Comparison of ENCODE assay signal across 21 cellular contexts in the genomic region with DNA sequence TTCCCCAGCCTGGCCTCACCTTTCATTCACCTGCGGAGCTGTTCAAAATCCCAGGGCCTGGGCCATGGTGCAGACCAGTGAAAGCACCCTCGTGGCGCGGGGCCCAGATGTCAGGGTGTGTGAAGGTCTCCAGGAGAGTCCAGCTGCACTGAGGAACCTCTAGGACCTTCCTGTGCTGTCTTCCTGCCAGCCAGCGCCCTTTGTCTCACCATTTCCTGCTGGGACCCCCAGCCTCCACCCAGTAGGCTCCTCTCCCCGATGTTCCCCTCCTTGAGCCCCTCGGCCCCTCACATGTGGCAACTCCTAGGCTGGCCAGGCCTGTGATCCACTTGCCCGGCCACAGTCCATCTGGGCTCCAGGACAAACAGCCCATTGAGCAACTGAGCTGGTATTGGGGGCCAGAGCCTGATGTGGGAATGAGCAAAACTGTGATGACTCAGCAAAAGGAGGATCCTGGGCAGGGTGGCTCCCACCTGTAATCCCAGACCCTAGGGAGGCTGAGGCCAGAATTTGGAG. TPM values are rescaled to one million over a fixed set of nuclear protein-coding genes. Genes with fewer than 3 reads are reported as not detected.
DNase-seq lines count a peak whose midpoint lies in the region; ATAC-seq, FAIRE-seq and TF ChIP-seq lines count a peak whose summit lies in the region.
"Had no signal": no experiment of that assay in that cellular context is flagged by ENCODE, and none has a peak within 500 bp of the region (broad histone marks: within the 10 kb centered on the region; RNA-seq: fewer than 3 reads in every experiment).

No MANE protein-coding gene starts in this region.

- H3K14ac ChIP-seq in trophoblast cell (ENCODE audit: low read length) = no peak overlapping the region

- no peaks in the 10 kb centered on the region for H3K9me2 ChIP-seq in Karpas-422 (replicated peaks; ENCODE audit: insufficient read depth, low read length)

- in situ Hi-C loops in HepG2 (cut with HindIII; ENCODE audit: extremely low pct_ligation_motif_present, low pct_unique_long_range_greater_than_20kb) = no loop called here

- no peak overlapping the region for H2BK5ac ChIP-seq in trophoblast cell (ENCODE audit: low read depth, low read length, poor library complexity)

- peak overlapping the region; percentile 5 for H2BK120ac ChIP-seq in trophoblast cell (ENCODE audit: insufficient read depth, low read length, poor library complexity)

- peak overlapping the region in 10 of 11 experiments; percentile 12 to 72 (median 60); a peak in 16 of 22 replicates for H3K27ac ChIP-seq in BLaER1 treated with 17β-estradiol and CSF1 and Interleukin-3, amounts not matched to agents 10 nM and 100 nM
- H3K27ac ChIP-seq in Karpas-422 (ENCODE audit: low read length) = peak overlapping the region; percentile 94
- peak overlapping the region; percentile 81 for H3K27ac ChIP-seq in HepG2 (ENCODE audit: extremely low read length, insufficient read depth, low read length)
- H3K27ac ChIP-seq in trophoblast cell (ENCODE audit: low read depth, low read length) = no peak overlapping the region
- H3K27ac ChIP-seq: WERI-Rb-1 had no signal

- 0 out of 2 replicates have a peak, but pooled peaks have one; percentile 24 for TF ChIP-seq RAD21 in HepG2 (CRISPR knock-in tag; IDR thresholded peaks at IDR 0.05)

- no peak overlapping the region for H3K4ac ChIP-seq in trophoblast cell (ENCODE audit: low read depth, low read length)

- DNase-seq in Karpas-422 (no peak), HepG2 (ENCODE audit: low spot score) (peak; percentile 72), trophoblast cell (no peak), CD1c-positive myeloid dendritic cell (ENCODE audit: extremely low spot score) (no peak), NCI-H69 (lab: John Stamatoyannopoulos, UW) (no peak), NAMALWA (ENCODE audit: low spot score) (no peak), HCEC 1CT (no peak)
- DNase-seq: activated CD4-positive, alpha-beta T cell treated with anti-CD3 and anti-CD28 coated beads, Interleukin-2, amount 50 U/mL, for 4 hours; activated naive CD4-positive, alpha-beta T cell; effector memory CD4-positive, alpha-beta T cell; glutamatergic neuron; NCI-H524 treated with DMSO at 0.1 percent for 48 hours; stimulated activated CD4-positive, alpha-beta T cell treated with anti-CD3 and anti-CD28 coated beads, Interleukin-12 subunit alpha, Interleukin-12 subunit beta, amount 100 ng/mL, for 4 hours had no signal

- H3K4me1 ChIP-seq in BLaER1 treated with 17β-estradiol and CSF1 and Interleukin-3, amounts not matched to agents 10 nM and 100 nM = peaks cover 20 to 28% (median 24%) of the 10 kb centered on the region in 10 experiments
- H3K4me1 ChIP-seq in Karpas-422 (ENCODE audit: low read length) (peaks cover 33% of the 10 kb centered on the region), HepG2 (ENCODE audit: insufficient read depth, low read length) (peaks cover 50% of the 10 kb centered on the region), trophoblast cell (ENCODE audit: control insufficient read depth in 1 of 2, insufficient read depth in 2 of 2, low read length in 2 of 2) (peaks cover 2 to 3% of the 10 kb centered on the region in 2 experiments)

- no peak overlapping the region for H2BK12ac ChIP-seq in trophoblast cell (ENCODE audit: low read length)

- no peak for TF ChIP-seq CTCF in HepG2 (CRISPR knock-in tag; IDR thresholded peaks at IDR 0.05)

- H3K36me3 ChIP-seq in BLaER1 treated with 17β-estradiol and CSF1 and Interleukin-3, amounts not matched to agents 10 nM and 100 nM = peaks cover 11 to 22% (median 19%) of the 10 kb centered on the region in 11 experiments; a peak in 21 of 22 replicates
- no peaks in the 10 kb centered on the region for H3K36me3 ChIP-seq in Karpas-422 (ENCODE audit: insufficient read depth, low read length)
- H3K36me3 ChIP-seq in HepG2 (replicated peaks in 1 of 2; ENCODE audit: control insufficient read depth in 1 of 2, insufficient read depth in 2 of 2, low read length in 2 of 2) = peaks cover 0 to 11% of the 10 kb centered on the region in 2 experiments; a peak in 3 of 5 replicates
- peaks cover 1 to 4% of the 10 kb centered on the region in 2 experiments for H3K36me3 ChIP-seq in trophoblast cell (ENCODE audit: control insufficient read depth in 1 of 2, insufficient read depth in 2 of 2, low read length in 2 of 2)

- no peak overlapping the region for H4K8ac ChIP-seq in trophoblast cell (ENCODE audit: low read depth, low read length)

- no peak overlapping the region for H3K18ac ChIP-seq in trophoblast cell (ENCODE audit: low read length)

- no peak overlapping the region for H4K91ac ChIP-seq in trophoblast cell (ENCODE audit: low read depth, low read length)

- no peak overlapping the region for H3K23ac ChIP-seq in trophoblast cell (ENCODE audit: low read length)

- TF ChIP-seq POLR2A in HepG2 (IDR thresholded peaks at IDR 0.05; ENCODE audit: insufficient read depth in 1 of 2, low read depth in 2 of 2, low read length in 2 of 2) = no peak

- no peak overlapping the region for H2AFZ ChIP-seq in Karpas-422 (ENCODE audit: low read length)
- H2AFZ ChIP-seq in HepG2 (ENCODE audit: low read length) = no peak overlapping the region
- H2AFZ ChIP-seq in trophoblast cell (ENCODE audit: insufficient read depth, low read length, poor library complexity) = no peak overlapping the region

- peak overlapping the region in 7 of 11 experiments; percentile 5 to 56 (median 42); a peak in 4 of 22 replicates for H3K9ac ChIP-seq in BLaER1 treated with 17β-estradiol and CSF1 and Interleukin-3, amounts not matched to agents 10 nM and 100 nM
- H3K9ac ChIP-seq in Karpas-422 (ENCODE audit: low read length) (peak overlapping the region; percentile 87), HepG2 (ENCODE audit: insufficient read depth, low read depth, low read length) (peak overlapping the region; percentile 74), trophoblast cell (ENCODE audit: low read length) (no peak overlapping the region)

- TF ChIP-seq EP300 in HepG2 (IDR thresholded peaks at IDR 0.05; ENCODE audit: low read depth in 2 of 2, low read length in 2 of 2) (peak; percentile 45 to 52; a peak in 2 of 4 replicates), HepG2 (CRISPR knock-in tag; IDR thresholded peaks at IDR 0.05; ENCODE audit: borderline replicate concordance) (no peak)

- no peaks in the 10 kb centered on the region for H3K27me3 ChIP-seq in BLaER1 treated with 17β-estradiol and CSF1 and Interleukin-3, amounts not matched to agents 10 nM and 100 nM
- H3K27me3 ChIP-seq in Karpas-422 (ENCODE audit: low read length) (no peaks in the 10 kb centered on the region), HepG2 (ENCODE audit: control insufficient read depth in 1 of 2, insufficient read depth in 2 of 2, low read length in 2 of 2) (no peaks in the 10 kb centered on the region), trophoblast cell (ENCODE audit: insufficient read depth, low read length) (no peaks in the 10 kb centered on the region)

- CTCF ChIA-PET in HepG2 (lab: Yijun Ruan, JAX; ENCODE audit: low intra/inter-chr PET ratio, low total read pairs) = no interaction called here

- H3K79me2 ChIP-seq in Karpas-422 (ENCODE audit: low read length) (peaks cover 10% of the 10 kb centered on the region; the same call in 1 of the 2 replicates), HepG2 (ENCODE audit: insufficient read depth, low read length) (peaks cover 6% of the 10 kb centered on the region), trophoblast cell (ENCODE audit: control insufficient read depth, insufficient read depth, low read length, poor library complexity) (no peaks in the 10 kb centered on the region)

- ATAC-seq in HepG2 = peak; percentile 3; the same call in 2 of the 3 replicates
- ATAC-seq: natural killer cell treated with Interleukin-12 subunit alpha and Interleukin-12 subunit beta and Interleukin-15 and Interleukin-18, amount 100 ng/mL, for 72 hours had no signal

- H3K4me2 ChIP-seq in BLaER1 treated with 17β-estradiol and CSF1 and Interleukin-3, amounts not matched to agents 10 nM and 100 nM = peak overlapping the region in 10 of 11 experiments; percentile 76 to 92 (median 83); a peak in 17 of 22 replicates
- peak overlapping the region; percentile 99 for H3K4me2 ChIP-seq in Karpas-422 (ENCODE audit: low read depth, low read length, poor library complexity, severe bottlenecking)
- peak overlapping the region; percentile 88 for H3K4me2 ChIP-seq in HepG2 (ENCODE audit: low read depth, low read length)
- no peak overlapping the region for H3K4me2 ChIP-seq in trophoblast cell (ENCODE audit: low read length)

- no TSS peak for BruUV-seq in HepG2 (replicated peaks; lab: Mats Ljungman, UMichigan)

- intact Hi-C loops in HepG2 (cut with micrococcal nuclease; ENCODE audit: unreplicated experiment) = no loop called here

- 9% methylated on average over 6 of the region's 8 CpGs for WGBS in HepG2 (ENCODE audit: low lambda C conversion rate)
- no CpG with 5 or more reads among the region's 8 CpGs for WGBS in trophoblast cell (ENCODE audit: extremely low coverage, insufficient coverage, insufficient read length)

- no peak for FAIRE-seq in HepG2 (lab: Jason Lieb, UNC)
- FAIRE-seq: astrocyte had no signal

- POLR2A ChIA-PET in HepG2 (lab: Yijun Ruan, JAX) = interaction anchor here (0.6 to 3.3 kb wide), 13 partner anchors 10 to 104 kb away, joined by 3 to 175 read pairs (median 7); partner anchors contain the start of genes CLN3, NUPR1, SGF29 and SULT1A1

- no peaks in the 10 kb centered on the region for H3K79me1 ChIP-seq in trophoblast cell (ENCODE audit: low read length)

- H4K12ac ChIP-seq in trophoblast cell (ENCODE audit: low read depth, low read length) = no peak overlapping the region

- H4K20me1 ChIP-seq in BLaER1 treated with 17β-estradiol and CSF1 and Interleukin-3, amounts not matched to agents 10 nM and 100 nM = no peaks in the 10 kb centered on the region
- H4K20me1 ChIP-seq in Karpas-422 (ENCODE audit: insufficient read depth, low read depth, low read length) (no peaks in the 10 kb centered on the region), HepG2 (ENCODE audit: insufficient read depth, low read length) (no peaks in the 10 kb centered on the region)

- no peaks in the 10 kb centered on the region for H3K9me3 ChIP-seq in BLaER1 treated with 17β-estradiol and CSF1 and Interleukin-3, amounts not matched to agents 10 nM and 100 nM (replicated peaks in 1 of 11)
- H3K9me3 ChIP-seq in Karpas-422 (ENCODE audit: low read length) (no peaks in the 10 kb centered on the region), HepG2 (ENCODE audit: low read length) (no peaks in the 10 kb centered on the region), trophoblast cell (ENCODE audit: insufficient read depth, low read depth, low read length) (no peaks in the 10 kb centered on the region)

- no peak overlapping the region; a peak in 1 of 20 replicates for H3K4me3 ChIP-seq in BLaER1 treated with 17β-estradiol and CSF1 and Interleukin-3, amounts not matched to agents 10 nM and 100 nM
- H3K4me3 ChIP-seq in Karpas-422 (ENCODE audit: low read length) (no peak overlapping the region; the same call in 1 of the 2 replicates), HepG2 (replicated peaks in 1 of 3; ENCODE audit: insufficient read depth in 1 of 3, low read depth in 2 of 3, low read length in 3 of 3) (peak overlapping the region; percentile 66 to 80 (median 69)), trophoblast cell (ENCODE audit: low read depth, low read length) (no peak overlapping the region)

- no peak overlapping the region for H2AK5ac ChIP-seq in trophoblast cell (ENCODE audit: low read length)

RNA-seq across cellular contexts. Expression of gene SULT1A2, which starts 0.7 kb away (rescaled TPM):
- 16.1 and 36.1 TPM in 2 replicates for total RNA-seq in Karpas-422 (2014; rRNA removed; shearing (Covaris generic); ENCODE audit: low replicate concordance)
- 34.2 and 35.2 TPM in 2 replicates for total RNA-seq in HepG2 (2016; rRNA removed; fragmentation: Illumina TruSeq; extraction: Trizol)
- total RNA-seq in HepG2 (2016; cell fraction: cytosol; rRNA removed; fragmentation: Illumina TruSeq; extraction: Trizol; ENCODE audit: low read depth) = 19.8 and 21.5 TPM in 2 replicates
- 36.3 and 38.2 TPM in 2 replicates for total RNA-seq in HepG2 (2016; cell fraction: insoluble cytoplasmic fraction; rRNA removed; fragmentation: Illumina TruSeq; extraction: Trizol)
- total RNA-seq in HepG2 (2016; cell fraction: membrane; rRNA removed; fragmentation: Illumina TruSeq; extraction: Trizol) = 19.3 and 19.9 TPM in 2 replicates
- 23.5 and 24.0 TPM in 2 replicates for total RNA-seq in HepG2 (2016; cell fraction: nucleus; rRNA removed; fragmentation: Illumina TruSeq; extraction: Trizol)
- polyA plus RNA-seq in HepG2 (2011; rRNA removed) = 32.9 and 33.0 TPM in 2 replicates
- 14.0 and 21.3 TPM in 2 replicates for polyA plus RNA-seq in HepG2 (2011; cell fraction: cytosol; rRNA removed)
- 86.1 and 93.8 TPM in 2 replicates for polyA plus RNA-seq in HepG2 (2011; cell fraction: nucleus; rRNA removed)
- 18.7 and 23.6 TPM in 2 replicates for polyA plus RNA-seq in HepG2 (2012)
- polyA plus RNA-seq in HepG2 (2016; cell fraction: cytosol; fragmentation: Illumina TruSeq; extraction: Trizol; ENCODE audit: low read depth) = 18.2 and 18.9 TPM in 2 replicates
- 33.4 and 34.7 TPM in 2 replicates for polyA plus RNA-seq in HepG2 (2016; cell fraction: insoluble cytoplasmic fraction; fragmentation: Illumina TruSeq; extraction: Trizol; ENCODE audit: low read depth)
- polyA plus RNA-seq in HepG2 (2016; cell fraction: membrane; fragmentation: Illumina TruSeq; extraction: Trizol; ENCODE audit: low read depth) = 14.3 and 21.1 TPM in 2 replicates
- 56.7 and 59.1 TPM in 2 replicates for polyA plus RNA-seq in HepG2 (2016; cell fraction: nucleus; fragmentation: Illumina TruSeq; extraction: Trizol; ENCODE audit: insufficient read depth, low read depth)
- polyA minus RNA-seq in HepG2 (2011; rRNA and poly(A)+ RNA removed; ENCODE audit: low replicate concordance) = 2.7 and 14.8 TPM in 2 replicates
- 5.5 and 6.4 TPM in 2 replicates for polyA minus RNA-seq in HepG2 (2011; cell fraction: cytosol; rRNA and poly(A)+ RNA removed)
- 14.0 and 15.7 TPM in 2 replicates for polyA minus RNA-seq in HepG2 (2011; cell fraction: nucleus; rRNA and poly(A)+ RNA removed)
- polyA plus RNA-seq in trophoblast cell (2013) = 0.04 and 0.10 TPM in 2 replicates
- total RNA-seq: astrocyte, chondrocyte had no signal

RNA-seq across cellular contexts. Expression of gene SULT1A1, which starts 13.7 kb away (rescaled TPM):
- 122 and 179 TPM in 2 replicates for total RNA-seq in Karpas-422 (2014; rRNA removed; shearing (Covaris generic); ENCODE audit: low replicate concordance)
- total RNA-seq in HepG2 (2016; rRNA removed; fragmentation: Illumina TruSeq; extraction: Trizol) = 147 and 174 TPM in 2 replicates
- 53.8 and 58.2 TPM in 2 replicates for total RNA-seq in HepG2 (2016; cell fraction: cytosol; rRNA removed; fragmentation: Illumina TruSeq; extraction: Trizol; ENCODE audit: low read depth)
- total RNA-seq in HepG2 (2016; cell fraction: insoluble cytoplasmic fraction; rRNA removed; fragmentation: Illumina TruSeq; extraction: Trizol) = 157 and 177 TPM in 2 replicates
- 56.7 and 63.7 TPM in 2 replicates for total RNA-seq in HepG2 (2016; cell fraction: membrane; rRNA removed; fragmentation: Illumina TruSeq; extraction: Trizol)
- total RNA-seq in HepG2 (2016; cell fraction: nucleus; rRNA removed; fragmentation: Illumina TruSeq; extraction: Trizol) = 55.4 and 59.6 TPM in 2 replicates
- polyA plus RNA-seq in HepG2 (2011; rRNA removed) = 114 and 117 TPM in 2 replicates
- polyA plus RNA-seq in HepG2 (2011; cell fraction: cytosol; rRNA removed) = 87.7 and 112 TPM in 2 replicates
- 78.9 and 79.1 TPM in 2 replicates for polyA plus RNA-seq in HepG2 (2011; cell fraction: nucleus; rRNA removed)
- polyA plus RNA-seq in HepG2 (2012) = 97.2 and 132 TPM in 2 replicates
- 63.2 and 71.4 TPM in 2 replicates for polyA plus RNA-seq in HepG2 (2016; cell fraction: cytosol; fragmentation: Illumina TruSeq; extraction: Trizol; ENCODE audit: low read depth)
- 204 and 206 TPM in 2 replicates for polyA plus RNA-seq in HepG2 (2016; cell fraction: insoluble cytoplasmic fraction; fragmentation: Illumina TruSeq; extraction: Trizol; ENCODE audit: low read depth)
- polyA plus RNA-seq in HepG2 (2016; cell fraction: membrane; fragmentation: Illumina TruSeq; extraction: Trizol; ENCODE audit: low read depth) = 50.8 and 59.5 TPM in 2 replicates
- 122 and 123 TPM in 2 replicates for polyA plus RNA-seq in HepG2 (2016; cell fraction: nucleus; fragmentation: Illumina TruSeq; extraction: Trizol; ENCODE audit: insufficient read depth, low read depth)
- polyA minus RNA-seq in HepG2 (2011; rRNA and poly(A)+ RNA removed; ENCODE audit: low replicate concordance) = 18.9 and 75.8 TPM in 2 replicates
- 33.0 and 38.4 TPM in 2 replicates for polyA minus RNA-seq in HepG2 (2011; cell fraction: cytosol; rRNA and poly(A)+ RNA removed)
- 20.5 and 29.8 TPM in 2 replicates for polyA minus RNA-seq in HepG2 (2011; cell fraction: nucleus; rRNA and poly(A)+ RNA removed)
- 0.53 and 0.93 TPM in 2 replicates for polyA plus RNA-seq in trophoblast cell (2013)

RNA-seq across cellular contexts. Expression of gene NPIPB8, which starts 41.7 kb away (rescaled TPM):
- total RNA-seq in Karpas-422 (2014; rRNA removed; shearing (Covaris generic); ENCODE audit: low replicate concordance) = 1.9 and 4.5 TPM in 2 replicates
- 0.49 TPM in 1 of 2 replicates, not detected in the other for total RNA-seq in HepG2 (2016; rRNA removed; fragmentation: Illumina TruSeq; extraction: Trizol)
- total RNA-seq in HepG2 (2016; cell fraction: cytosol; rRNA removed; fragmentation: Illumina TruSeq; extraction: Trizol; ENCODE audit: low read depth) = not detected in 2 replicates
- total RNA-seq in HepG2 (2016; cell fraction: insoluble cytoplasmic fraction; rRNA removed; fragmentation: Illumina TruSeq; extraction: Trizol) = 0.82 TPM in 1 of 2 replicates, not detected in the other
- not detected in 2 replicates for total RNA-seq in HepG2 (2016; cell fraction: membrane; rRNA removed; fragmentation: Illumina TruSeq; extraction: Trizol)
- total RNA-seq in HepG2 (2016; cell fraction: nucleus; rRNA removed; fragmentation: Illumina TruSeq; extraction: Trizol) = 1.8 and 2.2 TPM in 2 replicates
- polyA plus RNA-seq in HepG2 (2011; rRNA removed) = 2.3 and 2.9 TPM in 2 replicates
- polyA plus RNA-seq in HepG2 (2011; cell fraction: cytosol; rRNA removed) = not detected in 2 replicates
- polyA plus RNA-seq in HepG2 (2011; cell fraction: nucleus; rRNA removed) = 1.3 and 2.4 TPM in 2 replicates
- polyA plus RNA-seq in HepG2 (2012) = 0.71 and 2.0 TPM in 2 replicates
- not detected in 2 replicates for polyA plus RNA-seq in HepG2 (2016; cell fraction: cytosol; fragmentation: Illumina TruSeq; extraction: Trizol; ENCODE audit: low read depth)
- not detected in 2 replicates for polyA plus RNA-seq in HepG2 (2016; cell fraction: insoluble cytoplasmic fraction; fragmentation: Illumina TruSeq; extraction: Trizol; ENCODE audit: low read depth)
- not detected in 2 replicates for polyA plus RNA-seq in HepG2 (2016; cell fraction: membrane; fragmentation: Illumina TruSeq; extraction: Trizol; ENCODE audit: low read depth)
- 5.4 and 6.5 TPM in 2 replicates for polyA plus RNA-seq in HepG2 (2016; cell fraction: nucleus; fragmentation: Illumina TruSeq; extraction: Trizol; ENCODE audit: insufficient read depth, low read depth)
- polyA minus RNA-seq in HepG2 (2011; rRNA and poly(A)+ RNA removed; ENCODE audit: low replicate concordance) = 0.63 and 3.7 TPM in 2 replicates
- polyA minus RNA-seq in HepG2 (2011; cell fraction: cytosol; rRNA and poly(A)+ RNA removed) = not detected in 2 replicates
- 3.6 and 6.1 TPM in 2 replicates for polyA minus RNA-seq in HepG2 (2011; cell fraction: nucleus; rRNA and poly(A)+ RNA removed)
- 0.03 and 0.12 TPM in 2 replicates for polyA plus RNA-seq in trophoblast cell (2013)
- total RNA-seq: astrocyte, chondrocyte, pulmonary artery endothelial cell had no signal

RNA-seq across cellular contexts. Expression of gene SGF29, which starts 42.5 kb away (rescaled TPM):
- 44.7 and 70.5 TPM in 2 replicates for total RNA-seq in Karpas-422 (2014; rRNA removed; shearing (Covaris generic); ENCODE audit: low replicate concordance)
- total RNA-seq in HepG2 (2016; rRNA removed; fragmentation: Illumina TruSeq; extraction: Trizol) = 21.2 and 29.4 TPM in 2 replicates
- 26.2 and 36.6 TPM in 2 replicates for total RNA-seq in HepG2 (2016; cell fraction: cytosol; rRNA removed; fragmentation: Illumina TruSeq; extraction: Trizol; ENCODE audit: low read depth)
- total RNA-seq in HepG2 (2016; cell fraction: insoluble cytoplasmic fraction; rRNA removed; fragmentation: Illumina TruSeq; extraction: Trizol) = 15.6 and 27.3 TPM in 2 replicates
- 15.4 and 17.8 TPM in 2 replicates for total RNA-seq in HepG2 (2016; cell fraction: membrane; rRNA removed; fragmentation: Illumina TruSeq; extraction: Trizol)
- 19.6 and 24.7 TPM in 2 replicates for total RNA-seq in HepG2 (2016; cell fraction: nucleus; rRNA removed; fragmentation: Illumina TruSeq; extraction: Trizol)
- polyA plus RNA-seq in HepG2 (2011; rRNA removed) = 5.0 and 5.4 TPM in 2 replicates
- 2.3 and 3.5 TPM in 2 replicates for polyA plus RNA-seq in HepG2 (2011; cell fraction: cytosol; rRNA removed)
- polyA plus RNA-seq in HepG2 (2011; cell fraction: nucleus; rRNA removed) = 15.5 and 19.7 TPM in 2 replicates
- 20.2 and 32.1 TPM in 2 replicates for polyA plus RNA-seq in HepG2 (2012)
- 8.6 and 9.4 TPM in 2 replicates for polyA plus RNA-seq in HepG2 (2016; cell fraction: cytosol; fragmentation: Illumina TruSeq; extraction: Trizol; ENCODE audit: low read depth)
- 14.8 and 18.5 TPM in 2 replicates for polyA plus RNA-seq in HepG2 (2016; cell fraction: insoluble cytoplasmic fraction; fragmentation: Illumina TruSeq; extraction: Trizol; ENCODE audit: low read depth)
- polyA plus RNA-seq in HepG2 (2016; cell fraction: membrane; fragmentation: Illumina TruSeq; extraction: Trizol; ENCODE audit: low read depth) = 8.0 and 9.0 TPM in 2 replicates
- 36.0 and 46.1 TPM in 2 replicates for polyA plus RNA-seq in HepG2 (2016; cell fraction: nucleus; fragmentation: Illumina TruSeq; extraction: Trizol; ENCODE audit: insufficient read depth, low read depth)
- 10.9 and 13.8 TPM in 2 replicates for polyA minus RNA-seq in HepG2 (2011; rRNA and poly(A)+ RNA removed; ENCODE audit: low replicate concordance)
- 5.9 and 8.4 TPM in 2 replicates for polyA minus RNA-seq in HepG2 (2011; cell fraction: cytosol; rRNA and poly(A)+ RNA removed)
- polyA minus RNA-seq in HepG2 (2011; cell fraction: nucleus; rRNA and poly(A)+ RNA removed) = 9.9 and 14.9 TPM in 2 replicates
- 15.3 and 15.9 TPM in 2 replicates for polyA plus RNA-seq in trophoblast cell (2013)

RNA-seq across cellular contexts. Expression of gene NUPR1, which starts 57.4 kb away (rescaled TPM):
- total RNA-seq in Karpas-422 (2014; rRNA removed; shearing (Covaris generic); ENCODE audit: low replicate concordance) = not detected in 2 replicates
- total RNA-seq in HepG2 (2016; rRNA removed; fragmentation: Illumina TruSeq; extraction: Trizol) = 18.0 and 23.9 TPM in 2 replicates
- total RNA-seq in HepG2 (2016; cell fraction: cytosol; rRNA removed; fragmentation: Illumina TruSeq; extraction: Trizol; ENCODE audit: low read depth) = 7.4 and 7.5 TPM in 2 replicates
- total RNA-seq in HepG2 (2016; cell fraction: insoluble cytoplasmic fraction; rRNA removed; fragmentation: Illumina TruSeq; extraction: Trizol) = 18.2 and 22.3 TPM in 2 replicates
- total RNA-seq in HepG2 (2016; cell fraction: membrane; rRNA removed; fragmentation: Illumina TruSeq; extraction: Trizol) = 9.6 and 12.0 TPM in 2 replicates
- 6.4 and 6.7 TPM in 2 replicates for total RNA-seq in HepG2 (2016; cell fraction: nucleus; rRNA removed; fragmentation: Illumina TruSeq; extraction: Trizol)
- 20.7 and 25.6 TPM in 2 replicates for polyA plus RNA-seq in HepG2 (2011; rRNA removed)
- polyA plus RNA-seq in HepG2 (2011; cell fraction: cytosol; rRNA removed) = 6.7 and 11.7 TPM in 2 replicates
- polyA plus RNA-seq in HepG2 (2011; cell fraction: nucleus; rRNA removed) = 8.3 and 9.2 TPM in 2 replicates
- 5.3 and 10.3 TPM in 2 replicates for polyA plus RNA-seq in HepG2 (2012)
- 17.0 and 17.7 TPM in 2 replicates for polyA plus RNA-seq in HepG2 (2016; cell fraction: cytosol; fragmentation: Illumina TruSeq; extraction: Trizol; ENCODE audit: low read depth)
- 33.9 and 41.5 TPM in 2 replicates for polyA plus RNA-seq in HepG2 (2016; cell fraction: insoluble cytoplasmic fraction; fragmentation: Illumina TruSeq; extraction: Trizol; ENCODE audit: low read depth)
- 18.7 and 22.5 TPM in 2 replicates for polyA plus RNA-seq in HepG2 (2016; cell fraction: membrane; fragmentation: Illumina TruSeq; extraction: Trizol; ENCODE audit: low read depth)
- polyA plus RNA-seq in HepG2 (2016; cell fraction: nucleus; fragmentation: Illumina TruSeq; extraction: Trizol; ENCODE audit: insufficient read depth, low read depth) = 19.8 and 24.6 TPM in 2 replicates
- polyA minus RNA-seq in HepG2 (2011; rRNA and poly(A)+ RNA removed; ENCODE audit: low replicate concordance) = 1.6 and 2.1 TPM in 2 replicates
- 3.0 and 3.5 TPM in 2 replicates for polyA minus RNA-seq in HepG2 (2011; cell fraction: cytosol; rRNA and poly(A)+ RNA removed)
- polyA minus RNA-seq in HepG2 (2011; cell fraction: nucleus; rRNA and poly(A)+ RNA removed) = 2.4 and 4.7 TPM in 2 replicates
- polyA plus RNA-seq in trophoblast cell (2013) = 36.2 and 40.7 TPM in 2 replicates
- total RNA-seq: natural killer cell treated with Interleukin-12 subunit alpha and Interleukin-12 subunit beta and Interleukin-15 and Interleukin-18, amount 100 ng/mL, for 72 hours; OCI-LY7; T-helper 2 cell treated with Interferon-gamma antibody and Interleukin-4, amounts not matched to agents 100 ng/mL and 5 ng/mL, for 36 hours had no signal

Comparison
In these comparisons a context has a peak if more than half of its experiments do, and no peak if none do; other contexts are left out.
1. H3K4me3 ChIP-seq: peak in HepG2 (3 of 3); none in BLaER1 treated with 17β-estradiol and CSF1 and Interleukin-3, amounts not matched to agents 10 nM and 100 nM (0 of 10), Karpas-422 (single experiment) and trophoblast cell (single experiment).